24 cellular contexts compared by ENCODE assay signal in the genomic region with DNA sequence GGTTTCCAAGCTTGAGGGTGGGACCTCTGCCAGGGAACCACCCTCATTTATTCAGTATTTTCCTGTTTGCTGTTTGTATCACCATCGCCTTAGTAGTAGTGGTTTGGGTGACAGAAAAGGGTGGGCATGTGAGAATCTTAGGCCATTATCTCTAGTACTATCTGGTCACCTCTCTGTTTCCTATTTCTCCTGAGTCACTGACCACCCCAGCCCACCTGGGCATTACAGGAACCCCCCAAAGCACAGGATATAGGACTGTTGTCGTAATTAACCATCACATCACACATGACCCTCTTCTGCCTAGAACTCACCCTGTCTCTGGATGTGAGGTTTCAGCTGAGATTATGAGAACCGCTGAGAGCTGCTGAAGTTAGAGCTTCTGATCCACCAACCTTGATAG.
"Had no signal": no experiment of that assay in that cellular context is flagged by ENCODE, and none has a peak within 500 bp of the region (broad histone marks: within the 10 kb centered on the region; RNA-seq: fewer than 3 reads in every experiment).

No MANE protein-coding gene starts in this region.

- H3K4me3 Mint-ChIP-seq: activated B cell treated with CpG ODN at 0.5 μM for 24 hours; activated naive CD8-positive, alpha-beta T cell; activated T-cell treated with anti-CD3 and anti-CD28 coated beads, Interleukin-2, amount 50 U/mL, for 72 hours; endodermal cell; mesothelial cell of epicardium; nephron; stimulated activated naive B cell treated with anti-CD40 and anti-IgM and Interleukin-4, amounts not matched to agents 10 μg/mL and 1 μg/mL and 100 μg/mL, for 72 hours; T-helper 17 cell had no signal

- H3K27me3 ChIP-seq: breast epithelium, left lung, thyroid gland had no signal

- H3K9me3 Mint-ChIP-seq: activated B cell treated with CpG ODN at 0.5 μM for 24 hours; endodermal cell; stimulated activated naive B cell treated with anti-CD40 and anti-IgM and Interleukin-4, amounts not matched to agents 10 μg/mL and 1 μg/mL and 100 μg/mL, for 72 hours had no signal

- H3K9me3 ChIP-seq: left lung, thyroid gland had no signal

- H3K4me1 Mint-ChIP-seq: activated B cell treated with CpG ODN at 0.5 μM for 24 hours; endodermal cell; mesothelial cell of epicardium; nephron; stimulated activated naive B cell treated with anti-CD40 and anti-IgM and Interleukin-4, amounts not matched to agents 10 μg/mL and 1 μg/mL and 100 μg/mL, for 72 hours had no signal

- DNase-seq: activated B cell treated with CpG ODN at 0.5 μM for 24 hours; activated CD4-positive, alpha-beta T cell treated with anti-CD3 and anti-CD28 coated beads for 4 hours; activated CD4-positive, alpha-beta T cell treated with anti-CD3 and anti-CD28 coated beads, Interleukin-2, amount 50 U/mL, for 48 hours; activated effector memory CD4-positive, alpha-beta T cell treated with anti-CD3 and anti-CD28 coated beads, Interleukin-2, amount 50 U/mL, for 16 hours; activated T-cell treated with anti-CD3 and anti-CD28 coated beads, Interleukin-2, amount 50 U/mL, for 72 hours; amniotic stem cell; endodermal cell; left lung; occipital lobe; posterior cingulate gyrus; small intestine; stimulated activated CD4-positive, alpha-beta T cell treated with anti-CD3 and anti-CD28 coated beads, Interleukin-2, amount 100 ng/mL, for 24 hours; stimulated activated naive B cell treated with anti-CD40 and anti-IgM and Interleukin-4, amounts not matched to agents 10 μg/mL and 1 μg/mL and 100 μg/mL, for 72 hours; SW 1271; T-helper 17 cell; thyroid gland had no signal

- H3K27me3 Mint-ChIP-seq: T-helper 17 cell had no signal

- ATAC-seq: activated T-cell treated with anti-CD3 and anti-CD28 coated beads, Interleukin-2, amount 50 U/mL, for 72 hours; left lung; sciatic nerve; stimulated activated naive B cell treated with anti-CD40 and anti-IgM and Interleukin-4, amounts not matched to agents 10 μg/mL and 1 μg/mL and 100 μg/mL, for 72 hours; T-helper 17 cell had no signal

- H3K27ac ChIP-seq: breast epithelium, coronary artery, epithelial cell of prostate, left lung, SK-N-MC, thyroid gland had no signal

- H3K36me3 ChIP-seq: breast epithelium, left lung, thyroid gland had no signal

- H3K27ac Mint-ChIP-seq: activated B cell treated with CpG ODN at 0.5 μM for 24 hours; activated naive CD8-positive, alpha-beta T cell; activated T-cell treated with anti-CD3 and anti-CD28 coated beads, Interleukin-2, amount 50 U/mL, for 72 hours; endodermal cell; mesothelial cell of epicardium; nephron; stimulated activated naive B cell treated with anti-CD40 and anti-IgM and Interleukin-4, amounts not matched to agents 10 μg/mL and 1 μg/mL and 100 μg/mL, for 72 hours; T-helper 17 cell had no signal

- H3K4me1 ChIP-seq: breast epithelium, left lung, thyroid gland had no signal

- H3K4me3 ChIP-seq: breast epithelium, coronary artery, left lung, SK-N-MC, thyroid gland had no signal

- H3K36me3 Mint-ChIP-seq: activated naive CD8-positive, alpha-beta T cell; mesothelial cell of epicardium; stimulated activated naive B cell treated with anti-CD40 and anti-IgM and Interleukin-4, amounts not matched to agents 10 μg/mL and 1 μg/mL and 100 μg/mL, for 72 hours had no signal
